23 cellular contexts compared by ENCODE assay signal in genomic region chr15:56227315-56227714, GRCh38.
"Had no signal": no experiment of that assay in that cellular context is flagged by ENCODE, and none has a peak within 500 bp of the region (broad histone marks: within the 10 kb centered on the region; RNA-seq: fewer than 3 reads in every experiment).

No MANE protein-coding gene starts in this region.

- H3K27me3 Mint-ChIP-seq: naive thymus-derived CD8-positive, alpha-beta T cell; progenitor cell of endocrine pancreas; stimulated activated memory B cell treated with anti-CD40 and anti-IgM and Interleukin-4, amounts not matched to agents 10 μg/mL and 1 μg/mL and 100 μg/mL, for 72 hours; stimulated activated naive CD8-positive, alpha-beta T cell treated with anti-CD3 and anti-CD28 coated beads, Interleukin-15, amount 100 ng/mL, for 72 hours; type B pancreatic cell had no signal

- FAIRE-seq: kidney had no signal

- H3K4me1 ChIP-seq: left lung, lower lobe of right lung, right atrium auricular region, right lobe of liver, tibial nerve, uterus had no signal

- H3K27ac Mint-ChIP-seq: naive thymus-derived CD8-positive, alpha-beta T cell; progenitor cell of endocrine pancreas; stimulated activated memory B cell treated with anti-CD40 and anti-IgM and Interleukin-4, amounts not matched to agents 10 μg/mL and 1 μg/mL and 100 μg/mL, for 72 hours; stimulated activated naive CD8-positive, alpha-beta T cell treated with anti-CD3 and anti-CD28 coated beads, Interleukin-15, amount 100 ng/mL, for 72 hours; type B pancreatic cell had no signal

- H3K4me3 ChIP-seq: left lung, lower lobe of right lung, ovary, right atrium auricular region, right lobe of liver, smooth muscle cell, tibial nerve, uterus had no signal

- H3K4me2 ChIP-seq: smooth muscle cell had no signal

- ATAC-seq: left colon; left lung; lower lobe of right lung; naive thymus-derived CD8-positive, alpha-beta T cell; right lobe of liver; stimulated activated memory B cell treated with anti-CD40 and anti-IgM and Interleukin-4, amounts not matched to agents 10 μg/mL and 1 μg/mL and 100 μg/mL, for 72 hours; stimulated activated naive CD8-positive, alpha-beta T cell treated with anti-CD3 and anti-CD28 coated beads, Interleukin-15, amount 100 ng/mL, for 72 hours had no signal

- DNase-seq: kidney; left colon; left lung; lower lobe of right lung; mammary epithelial cell; mesenchymal stem cell; naive thymus-derived CD8-positive, alpha-beta T cell; ovary; right lobe of liver; stimulated activated CD4-positive, alpha-beta T cell treated with anti-CD3 and anti-CD28 coated beads, Interleukin-1b, Interleukin-23, amount 100 ng/mL, for 48 hours; stimulated activated CD4-positive, alpha-beta T cell treated with anti-CD3 and anti-CD28 coated beads, Interleukin-2, amount 100 ng/mL, for 48 hours; stimulated activated CD4-positive, alpha-beta T cell treated with anti-CD3 and anti-CD28 coated beads, Interleukin-4, amount 100 ng/mL, for 4 hours; stimulated activated CD8-positive, alpha-beta memory T cell treated with anti-CD3 and anti-CD28 coated beads, Interleukin-4, amount 100 ng/mL, for 48 hours; stimulated activated naive CD4-positive, alpha-beta T cell treated with Interleukin-2 at 50 U/mL for 16 hours; stimulated activated naive CD8-positive, alpha-beta T cell treated with anti-CD3 and anti-CD28 coated beads, Interleukin-15, amount 100 ng/mL, for 72 hours; substantia nigra; uterus had no signal

- H3K36me3 ChIP-seq: lower lobe of right lung, ovary, right lobe of liver, uterus had no signal

- H3K4me3 Mint-ChIP-seq: stimulated activated memory B cell treated with anti-CD40 and anti-IgM and Interleukin-4, amounts not matched to agents 10 μg/mL and 1 μg/mL and 100 μg/mL, for 72 hours; stimulated activated naive CD8-positive, alpha-beta T cell treated with anti-CD3 and anti-CD28 coated beads, Interleukin-15, amount 100 ng/mL, for 72 hours; type B pancreatic cell had no signal

- H3K27me3 ChIP-seq: left lung, ovary, right atrium auricular region, right lobe of liver, tibial nerve, uterus had no signal

- H3K27ac ChIP-seq: left lung, lower lobe of right lung, ovary, right atrium auricular region, right lobe of liver, tibial nerve, uterus had no signal
